11 cellular contexts compared by ENCODE assay signal in genomic region chr5:176550275-176550831, GRCh38. TPM values are rescaled to one million over a fixed set of nuclear protein-coding genes. Genes with fewer than 3 reads are reported as not detected.
DNase-seq lines count a peak whose midpoint lies in the region; ATAC-seq and TF ChIP-seq lines count a peak whose summit lies in the region.
"Had no signal": no experiment of that assay in that cellular context is flagged by ENCODE, and none has a peak within 500 bp of the region (broad histone marks: within the 10 kb centered on the region; RNA-seq: fewer than 3 reads in every experiment).

No MANE protein-coding gene starts in this region.

- POLR2A ChIA-PET in T-cell (lab: Charles Lee), result no interaction called here

- no peak overlapping the region for H3K23ac ChIP-seq in H9 (ENCODE audit: insufficient read length, low read depth, low read length)

- no peak overlapping the region for H3K4me2 ChIP-seq in H9 (ENCODE audit: insufficient read depth, insufficient read length, low read length)

- no peak overlapping the region for H2AFZ ChIP-seq in H9 (ENCODE audit: low read length)

- no peak overlapping the region for H2BK12ac ChIP-seq in H9 (ENCODE audit: insufficient read length, low read depth, low read length)

- no peak overlapping the region for H3K27ac Mint-ChIP-seq in H9
- H3K27ac Mint-ChIP-seq in T-cell, result peak overlapping the region; percentile 71 to 85
- no peak overlapping the region for H3K27ac Mint-ChIP-seq in memory B cell

- H3K4me3 Mint-ChIP-seq in H9, result no peak overlapping the region
- peak overlapping the region; percentile 44 to 59 (median 53) for H3K4me3 Mint-ChIP-seq in T-cell
- peak overlapping the region; percentile 51 for H3K4me3 Mint-ChIP-seq in memory B cell

- H3K4me1 Mint-ChIP-seq in H9 (peaks cover 15 to 20% of the 10 kb centered on the region in 2 experiments), T-cell (peaks cover 48 to 74% (median 63%) of the 10 kb centered on the region in 3 donors), memory B cell (peaks cover 19% of the 10 kb centered on the region)

- H4K91ac ChIP-seq in H9 (ENCODE audit: insufficient read length, low read depth, low read length), result peak overlapping the region; percentile 36

- no peak overlapping the region for H3K18ac ChIP-seq in H9 (ENCODE audit: insufficient read length, low read depth, low read length)

- no peak overlapping the region for H3K9ac ChIP-seq in H9 (ENCODE audit: extremely low read depth, insufficient read length, low read length)

- H3K9me3 Mint-ChIP-seq in H9 (no peaks in the 10 kb centered on the region), T-cell (no peaks in the 10 kb centered on the region), memory B cell (no peaks in the 10 kb centered on the region)

- no peak overlapping the region for H3K56ac ChIP-seq in H9 (ENCODE audit: insufficient read length, low read depth, low read length)

- H2AK5ac ChIP-seq in H9 (ENCODE audit: insufficient read length, low read length), result no peak overlapping the region

- no peaks in the 10 kb centered on the region for H3K36me3 ChIP-seq in breast epithelium
- H3K36me3 ChIP-seq: stomach had no signal

- TF ChIP-seq CTCF in H9 (conservative IDR thresholded peaks at IDR 0.05), result no peak
- TF ChIP-seq CTCF in breast epithelium (IDR thresholded peaks at IDR 0.05), result no peak

- H3K14ac ChIP-seq in H9 (ENCODE audit: insufficient read depth, low read length), result no peak overlapping the region

- no peak overlapping the region for H2BK120ac ChIP-seq in H9 (ENCODE audit: low read depth, low read length, poor library complexity, severe bottlenecking)

- intact Hi-C loops in breast epithelium (cut with DNase I; ENCODE audit: low total_unique reads), result no loop called here

- DNase-seq in CD1c-positive myeloid dendritic cell (ENCODE audit: extremely low spot score) (peak; percentile 49), H9 (no peak), T-cell (no peak), memory B cell (ENCODE audit: low spot score in 2 of 2) (peak in 1 of 2 donors; percentile 47), NCI-H2107 (lab: John Stamatoyannopoulos, UW) (no peak), NCI-H1105 treated with DMSO at 0.1 percent for 48 hours (lab: John Stamatoyannopoulos, UW) (no peak), breast epithelium (ENCODE audit: low spot score in 2 of 2) (no peak)
- DNase-seq: stomach had no signal

- WGBS in H9 (ENCODE audit: extremely low coverage, insufficient read length, low lambda C conversion rate), result no CpG with 5 or more reads among the region's 16 CpGs

- peaks cover 15% of the 10 kb centered on the region for H3K27me3 Mint-ChIP-seq in H9 (ENCODE audit: low read depth)
- H3K27me3 Mint-ChIP-seq in T-cell, result no peaks in the 10 kb centered on the region
- H3K27me3 Mint-ChIP-seq in memory B cell, result peaks cover 5% of the 10 kb centered on the region

- no peak overlapping the region for H2BK5ac ChIP-seq in H9 (ENCODE audit: insufficient read length, low read length)

- no peaks in the 10 kb centered on the region for H3K23me2 ChIP-seq in H9 (ENCODE audit: insufficient read length, low read depth, low read length, poor library complexity, severe bottlenecking)

- H3K4me3 ChIP-seq in breast epithelium, result no peak overlapping the region
- H3K4me3 ChIP-seq: lung had no signal

- H2BK15ac ChIP-seq in H9 (ENCODE audit: low read depth, low read length), result no peak overlapping the region

- H3K27me3 ChIP-seq in H9 (ENCODE audit: insufficient read depth, low read length) (no peaks in the 10 kb centered on the region), breast epithelium (peaks cover 0 to 9% of the 10 kb centered on the region in 2 donors)

- H3K4me1 ChIP-seq in H9 (ENCODE audit: insufficient read depth, low read length), result no peaks in the 10 kb centered on the region
- H3K4me1 ChIP-seq in breast epithelium, result no peaks in the 10 kb centered on the region

- H4K5ac ChIP-seq in H9 (ENCODE audit: insufficient read length, low read depth, low read length), result no peak overlapping the region

- peak in 3 of 4 experiments; percentile 11 to 34 (median 14) for ATAC-seq in T-cell (replicated peaks in 1 of 4)
- peak; percentile 92 for ATAC-seq in memory B cell (ENCODE audit: low read depth)
- ATAC-seq in GM18519 (IDR thresholded peaks at IDR 0.05; ENCODE audit: low FRiP score, unreplicated experiment), result no peak

- H2BK20ac ChIP-seq in H9 (ENCODE audit: low read depth, low read length, poor library complexity, severe bottlenecking), result no peak overlapping the region

- no peaks in the 10 kb centered on the region; a peak in 1 of 7 replicates for H3K36me3 Mint-ChIP-seq in H9 (ENCODE audit: insufficient read depth in 1 of 3, low read depth in 3 of 3)
- H3K36me3 Mint-ChIP-seq in T-cell, result no peaks in the 10 kb centered on the region
- H3K36me3 Mint-ChIP-seq in memory B cell, result no peaks in the 10 kb centered on the region

- TF ChIP-seq POLR2A in breast epithelium (IDR thresholded peaks at IDR 0.05), result no peak

- no peaks in the 10 kb centered on the region for H3K79me1 ChIP-seq in H9 (ENCODE audit: insufficient read depth, low read depth, low read length, poor library complexity, severe bottlenecking)

- no peak overlapping the region for H3K4ac ChIP-seq in H9 (ENCODE audit: low read depth, low read length)

- no peak overlapping the region for H3K27ac ChIP-seq in H9 (ENCODE audit: insufficient read length, low read depth, low read length)
- no peak overlapping the region for H3K27ac ChIP-seq in breast epithelium

- no peaks in the 10 kb centered on the region for H3K79me2 ChIP-seq in H9 (ENCODE audit: insufficient read depth, low read length)

- no peaks in the 10 kb centered on the region for H4K20me1 ChIP-seq in H9 (ENCODE audit: control insufficient read depth, insufficient read depth, insufficient read length)

- no peak overlapping the region for H3T11ph ChIP-seq in H9 (ENCODE audit: low read length)

- H3K9me3 ChIP-seq in H9 (ENCODE audit: control insufficient read depth, low read depth, low read length) (no peaks in the 10 kb centered on the region), breast epithelium (no peaks in the 10 kb centered on the region)
- H3K9me3 ChIP-seq: stomach had no signal

- H4K8ac ChIP-seq in H9 (replicated peaks; ENCODE audit: insufficient read length, low read depth, low read length), result no peak overlapping the region

- CTCF ChIA-PET in T-cell (lab: Charles Lee), result no interaction called here

RNA-seq across cellular contexts. Expression of gene CDHR2, which starts 1.2 kb away (rescaled TPM):
- 0.90 TPM in 2 replicates for total RNA-seq in H9 (2021)
- 1 to 10 TPM; 1.6 to 3.1 (median 2.8) TPM for total RNA-seq in T-cell
- total RNA-seq in breast epithelium, result 1 to 10 TPM in 1 of 3 donors, not detected in 2; 2.3 TPM
- total RNA-seq: RPMI7951 had no signal

RNA-seq across cellular contexts. Expression of gene RNF44, which starts 13.2 kb away (rescaled TPM):
- total RNA-seq in H9 (2021), result 172 and 175 TPM in 2 replicates
- total RNA-seq in T-cell, result 100 to 1,000 TPM; 250 to 319 (median 294) TPM
- total RNA-seq in breast epithelium, result 10 to 100 TPM in 2 of 3 donors, 1 to 10 TPM in 1; 6.9 to 17.1 (median 15.4) TPM

RNA-seq across cellular contexts. Expression of gene GPRIN1, which starts 59.6 kb away (rescaled TPM):
- total RNA-seq in H9 (2021) (10.8 and 12.1 TPM in 2 replicates), T-cell (1 to 10 TPM in 1 of 5 donors, under 1 TPM in 4; 0.33 to 1.2 (median 0.64) TPM), breast epithelium (1 to 10 TPM in 1 of 3 donors, under 1 TPM in 2; 0.64 to 1.2 (median 0.98) TPM)

Comparison
In these comparisons a context has a peak if more than half of its experiments do, and no peak if none do; other contexts are left out.
1. H3K27ac Mint-ChIP-seq: peak in T-cell (2 of 2); none in H9 (0 of 3) and memory B cell (single experiment).
2. H3K4me3 Mint-ChIP-seq: peak in T-cell (3 of 3) and memory B cell (single experiment); none in H9 (0 of 2).